ENCODE assay signal across 18 cellular contexts in genomic region chr17:59002848-59003247, GRCh38.
DNase-seq lines count a peak whose midpoint lies in the region; ATAC-seq, FAIRE-seq and TF ChIP-seq lines count a peak whose summit lies in the region.
"Had no signal": no experiment of that assay in that cellular context is flagged by ENCODE, and none has a peak within 500 bp of the region (broad histone marks: within the 10 kb centered on the region; RNA-seq: fewer than 3 reads in every experiment).

No MANE protein-coding gene starts in this region.

- CTCF ChIA-PET in CD4-positive, alpha-beta T cell (lab: Charles Lee): interaction anchor here (5.7 kb wide), 1 partner anchor 484 kb away, joined by 36 read pairs; no protein-coding TSS in a partner anchor

- H3K27me3 Mint-ChIP-seq in CD4-positive, alpha-beta T cell: no peaks in the 10 kb centered on the region
- H3K27me3 Mint-ChIP-seq in activated T-helper 17 cell treated with anti-CD3 and anti-CD28 coated beads, Interleukin-2, amount 50 U/mL, for 72 hours: no peaks in the 10 kb centered on the region
- H3K27me3 Mint-ChIP-seq in mesothelial cell of epicardium (ENCODE audit: low read depth): no peaks in the 10 kb centered on the region

- no peaks in the 10 kb centered on the region for H3K9me3 ChIP-seq in CD4-positive, alpha-beta T cell (ENCODE audit: control insufficient read depth, low read length)
- H3K9me3 ChIP-seq: body of pancreas had no signal

- peak overlapping the region; percentile 47 for H3K27ac Mint-ChIP-seq in CD4-positive, alpha-beta T cell
- H3K27ac Mint-ChIP-seq in activated T-helper 17 cell treated with anti-CD3 and anti-CD28 coated beads, Interleukin-2, amount 50 U/mL, for 72 hours: peak overlapping the region; percentile 81
- H3K27ac Mint-ChIP-seq in mesothelial cell of epicardium: peak overlapping the region; percentile 61

- DNase-seq in CD4-positive, alpha-beta T cell: no peak
- DNase-seq in H54 (ENCODE audit: insufficient read length, low spot score): no peak
- no peak for DNase-seq in mesothelial cell of epicardium (ENCODE audit: low spot score in 2 of 2, unreplicated experiment in 2 of 2)
- DNase-seq in dorsolateral prefrontal cortex: no peak
- DNase-seq in C1 segment of cervical spinal cord (lab: John Stamatoyannopoulos, UW): no peak
- DNase-seq in left lobe of liver (ENCODE audit: low spot score): no peak
- DNase-seq: activated CD4-positive, CD25-positive, alpha-beta regulatory T cell; activated T-cell treated with anti-CD3 and anti-CD28 coated beads, Interleukin-2, amount 50 U/mL, for 4 hours; body of pancreas; glutamatergic neuron; NCI-H2081 treated with DMSO at 0.1 percent for 48 hours; nephron progenitor cell; SIG-M5 had no signal

- ATAC-seq in CD4-positive, alpha-beta T cell (ENCODE audit: poor library complexity): no peak
- no peak for ATAC-seq in activated T-helper 17 cell treated with anti-CD3 and anti-CD28 coated beads, Interleukin-2, amount 50 U/mL, for 72 hours (replicated peaks)
- ATAC-seq in HG02678 (IDR thresholded peaks at IDR 0.05; ENCODE audit: unreplicated experiment): no peak
- no peak for ATAC-seq in left lobe of liver
- ATAC-seq: activated T-cell treated with anti-CD3 and anti-CD28 coated beads, Interleukin-2, amount 50 U/mL, for 4 hours; body of pancreas had no signal

- H3K4me3 Mint-ChIP-seq in CD4-positive, alpha-beta T cell: no peak overlapping the region
- no peak overlapping the region for H3K4me3 Mint-ChIP-seq in activated T-helper 17 cell treated with anti-CD3 and anti-CD28 coated beads, Interleukin-2, amount 50 U/mL, for 72 hours
- no peak overlapping the region for H3K4me3 Mint-ChIP-seq in mesothelial cell of epicardium
- H3K4me3 Mint-ChIP-seq: activated T-cell treated with anti-CD3 and anti-CD28 coated beads, Interleukin-2, amount 50 U/mL, for 4 hours; nephron progenitor cell had no signal

- TF ChIP-seq POLR2A in H54 (IDR thresholded peaks at IDR 0.05; ENCODE audit: low read depth, low read length): no peak

- POLR2A ChIA-PET in CD4-positive, alpha-beta T cell (lab: Charles Lee): interaction anchor here (1.2 kb wide), 1 partner anchor 484 kb away, joined by 3 read pairs; no protein-coding TSS in a partner anchor

- peaks cover 12% of the 10 kb centered on the region for H3K4me1 Mint-ChIP-seq in CD4-positive, alpha-beta T cell (ENCODE audit: low read depth)
- peaks cover 12% of the 10 kb centered on the region for H3K4me1 Mint-ChIP-seq in activated T-helper 17 cell treated with anti-CD3 and anti-CD28 coated beads, Interleukin-2, amount 50 U/mL, for 72 hours
- peaks cover 10% of the 10 kb centered on the region for H3K4me1 Mint-ChIP-seq in mesothelial cell of epicardium

- H3K4me3 ChIP-seq in dorsolateral prefrontal cortex: no peak overlapping the region
- H3K4me3 ChIP-seq: body of pancreas, skin epidermis had no signal

- no peak for TF ChIP-seq CTCF in CD4-positive, alpha-beta T cell (IDR thresholded peaks at IDR 0.05)
- TF ChIP-seq CTCF in mesothelial cell of epicardium (IDR thresholded peaks at IDR 0.05; ENCODE audit: unreplicated experiment) (no peak), dorsolateral prefrontal cortex (IDR thresholded peaks at IDR 0.05 in 54 of 56, conservative IDR thresholded peaks at IDR 0.05 in 2 of 56; ENCODE audit: low read depth in 1 of 56, partially characterized antibody in 56 of 56) (no peak)

- peaks cover 33% of the 10 kb centered on the region for H3K36me3 Mint-ChIP-seq in CD4-positive, alpha-beta T cell (ENCODE audit: low read depth)
- peaks cover 41% of the 10 kb centered on the region for H3K36me3 Mint-ChIP-seq in activated T-helper 17 cell treated with anti-CD3 and anti-CD28 coated beads, Interleukin-2, amount 50 U/mL, for 72 hours (ENCODE audit: low read depth)
- H3K36me3 Mint-ChIP-seq in mesothelial cell of epicardium: peaks cover 16% of the 10 kb centered on the region

- no peak overlapping the region for H3K27ac ChIP-seq in CD4-positive, alpha-beta T cell (ENCODE audit: low read depth, low read length)
- no peak overlapping the region for H3K27ac ChIP-seq in dorsolateral prefrontal cortex
- H3K27ac ChIP-seq: KMS-11 had no signal

- intact Hi-C loops in CD4-positive, alpha-beta T cell (cut with DNase I, micrococcal nuclease): loop anchor here in 1 of 2 experiments (5.0 to 10.0 kb wide), 2 partner anchors 104 to 688 kb away; partner anchors contain the start of gene TRIM37
- intact Hi-C loops in dorsolateral prefrontal cortex (cut with DNase I): loop anchor here (10.0 kb wide), 2 partner anchors 278 to 418 kb away; no protein-coding TSS in a partner anchor

- peak; percentile 55 for FAIRE-seq in H54 (lab: Jason Lieb, UNC)
- FAIRE-seq: endometrium had no signal

- H3K27me3 ChIP-seq in CD4-positive, alpha-beta T cell (ENCODE audit: control insufficient read depth, insufficient read depth, low read length): no peaks in the 10 kb centered on the region
- H3K27me3 ChIP-seq in dorsolateral prefrontal cortex: no peaks in the 10 kb centered on the region
- H3K27me3 ChIP-seq: body of pancreas had no signal

- no peaks in the 10 kb centered on the region for H3K9me3 Mint-ChIP-seq in CD4-positive, alpha-beta T cell
- H3K9me3 Mint-ChIP-seq in activated T-helper 17 cell treated with anti-CD3 and anti-CD28 coated beads, Interleukin-2, amount 50 U/mL, for 72 hours: no peaks in the 10 kb centered on the region
- H3K9me3 Mint-ChIP-seq in mesothelial cell of epicardium: no peaks in the 10 kb centered on the region
- H3K9me3 Mint-ChIP-seq: activated T-cell treated with anti-CD3 and anti-CD28 coated beads, Interleukin-2, amount 50 U/mL, for 4 hours; nephron progenitor cell had no signal
